Comparison of ENCODE assay signal across 1 cellular context in genomic region chr5:72633041-72633445, GRCh38.
TF ChIP-seq lines count a peak whose summit lies in the region.

No MANE protein-coding gene starts in this region.

TF ChIP-seq in K562, 482 proteins besides CTCF, POLR2A, EP300 and RAD21 (continued from another document):
- no peak for TF ChIP-seq PML (IDR thresholded peaks at IDR 0.05; ENCODE audit: low read length)
- TF ChIP-seq ZNF134 (CRISPR knock-in tag; conservative IDR thresholded peaks at IDR 0.05), result no peak
